ENCODE assay signal across 8 cellular contexts in genomic region chr16:29700253-29700987, GRCh38. TPM values are rescaled to one million over a fixed set of nuclear protein-coding genes. Genes with fewer than 3 reads are reported as not detected.
DNase-seq lines count a peak whose midpoint lies in the region; ATAC-seq and TF ChIP-seq lines count a peak whose summit lies in the region.

No MANE protein-coding gene starts in this region.

- no peak overlapping the region for H2BK120ac ChIP-seq in IMR-90 (ENCODE audit: low read depth, low read length)

- intact Hi-C loops in IMR-90 (cut with micrococcal nuclease): loop anchor here (1.0 to 2.0 kb wide), 7 partner anchors 21 to 320 kb away; partner anchors contain the start of genes KIF22 and PAGR1

- H3K4me2 ChIP-seq in IMR-90 (ENCODE audit: low read depth, low read length): peak overlapping the region; percentile 67; the same call in 1 of the 2 replicates
- peak overlapping the region; percentile 35; the same call in 1 of the 2 replicates for H3K4me2 ChIP-seq in OCI-LY1 (ENCODE audit: low read length)

- H3K4me1 ChIP-seq in IMR-90 (ENCODE audit: control insufficient read depth, insufficient read depth, low read length): no peaks in the 10 kb centered on the region
- peaks cover 26% of the 10 kb centered on the region for H3K4me1 ChIP-seq in OCI-LY1 (ENCODE audit: insufficient read depth, low read length, severe bottlenecking)

- no peak overlapping the region for H2AK5ac ChIP-seq in IMR-90 (ENCODE audit: low read depth, low read length)

- TF ChIP-seq CTCF in IMR-90 (conservative IDR thresholded peaks at IDR 0.05; ENCODE audit: low read depth, low read length) (peak; percentile 98), OCI-LY1 (IDR thresholded peaks at IDR 0.05; ENCODE audit: low read length) (peak; percentile 79)

- BruUV-seq in IMR-90 (replicated peaks; lab: Mats Ljungman, UMichigan): no TSS peak

- H3K27ac Mint-ChIP-seq in naive thymus-derived CD8-positive, alpha-beta T cell: peak overlapping the region; percentile 90 to 100 (median 96)
- H3K27ac Mint-ChIP-seq in stimulated activated effector memory CD8-positive, alpha-beta T cell treated with anti-CD3 and anti-CD28 coated beads, Interleukin-12 subunit alpha, Interleukin-12 subunit beta, amount 100 ng/mL, for 72 hours: peak overlapping the region; percentile 99

- no peak overlapping the region for H3K4ac ChIP-seq in IMR-90 (ENCODE audit: low read depth, low read length)

- POLR2A ChIA-PET in IMR-90 (lab: Charles Lee; ENCODE audit: unreplicated experiment): interaction anchor here (0.6 to 1.0 kb wide), 2 partner anchors 104 to 148 kb away, joined by 3 read pairs; no protein-coding TSS in a partner anchor
- POLR2A ChIA-PET in naive thymus-derived CD8-positive, alpha-beta T cell (lab: Charles Lee): interaction anchor here (0.6 to 7.0 kb wide), 25 partner anchors 9 to 365 kb away, joined by 3 to 148 read pairs (median 6); partner anchors contain the start of genes ALDOA, C16orf54, INO80E and KIF22

- no peaks in the 10 kb centered on the region for H3K9me3 ChIP-seq in IMR-90 (ENCODE audit: control insufficient read depth, insufficient read depth, low read length)
- H3K9me3 ChIP-seq in OCI-LY1 (ENCODE audit: low read length): peaks cover 3% of the 10 kb centered on the region; the same call in 1 of the 2 replicates

- H3K79me2 ChIP-seq in OCI-LY1 (ENCODE audit: insufficient read depth, low read length): no peaks in the 10 kb centered on the region

- H2AK9ac ChIP-seq in IMR-90 (replicated peaks; ENCODE audit: low read depth, low read length, poor library complexity): peak overlapping the region; percentile 57

- no peaks in the 10 kb centered on the region for H3K9me1 ChIP-seq in IMR-90 (ENCODE audit: insufficient read depth, low read length)

- H2BK5ac ChIP-seq in IMR-90 (ENCODE audit: low read depth, low read length, poor library complexity, severe bottlenecking): no peak overlapping the region

- H3K36me3 ChIP-seq in IMR-90 (ENCODE audit: control insufficient read depth, insufficient read depth, low read length): no peaks in the 10 kb centered on the region
- H3K36me3 ChIP-seq in OCI-LY1 (ENCODE audit: insufficient read depth, low read length): peaks cover 18% of the 10 kb centered on the region

- peak overlapping the region; percentile 90 for H2AFZ ChIP-seq in IMR-90 (replicated peaks; ENCODE audit: low read length, poor library complexity)
- no peak overlapping the region for H2AFZ ChIP-seq in OCI-LY1 (ENCODE audit: low read length)

- no peaks in the 10 kb centered on the region for H3F3A ChIP-seq in OCI-LY1 (ENCODE audit: insufficient read depth, low read length)

- no peaks in the 10 kb centered on the region for H3K36me3 Mint-ChIP-seq in naive thymus-derived CD8-positive, alpha-beta T cell
- peaks cover 6% of the 10 kb centered on the region for H3K36me3 Mint-ChIP-seq in stimulated activated effector memory CD8-positive, alpha-beta T cell treated with anti-CD3 and anti-CD28 coated beads, Interleukin-12 subunit alpha, Interleukin-12 subunit beta, amount 100 ng/mL, for 72 hours

- TF ChIP-seq POLR2A in IMR-90 (IDR thresholded peaks at IDR 0.05; ENCODE audit: low read depth, low read length): no peak

- H3K18ac ChIP-seq in IMR-90 (ENCODE audit: low read depth, low read length): no peak overlapping the region

- no peak overlapping the region for H4K91ac ChIP-seq in IMR-90 (ENCODE audit: insufficient read depth, low read depth, low read length)

- dilution Hi-C loops in IMR-90 (cut with HindIII; ENCODE audit: low sequenced_read_pairs, unreplicated experiment): no loop called here

- CTCF ChIA-PET in IMR-90 (lab: Yijun Ruan, JAX): interaction anchor here (0.6 to 1.9 kb wide), 6 partner anchors 10 to 116 kb away, joined by 3 to 6 read pairs (median 4); partner anchors contain the start of gene QPRT

- no peak overlapping the region for H2BK15ac ChIP-seq in IMR-90 (ENCODE audit: low read depth, low read length)

- H3K9ac ChIP-seq in IMR-90 (ENCODE audit: low read depth, low read length): peak overlapping the region; percentile 25; the same call in 1 of the 2 replicates
- H3K9ac ChIP-seq in OCI-LY1 (ENCODE audit: low read length): no peak overlapping the region

- H3K4me3 ChIP-seq in IMR-90 (ENCODE audit: insufficient read depth, low read depth, low read length): no peak overlapping the region
- H3K4me3 ChIP-seq in OCI-LY1 (ENCODE audit: low read depth, low read length, poor library complexity, severe bottlenecking): no peak overlapping the region

- H3K27me3 ChIP-seq in IMR-90 (ENCODE audit: control insufficient read depth, insufficient read depth, low read length) (peaks cover 10% of the 10 kb centered on the region; the same call in 1 of the 2 replicates), OCI-LY1 (ENCODE audit: insufficient read depth, low read length) (no peaks in the 10 kb centered on the region)

- H3K27ac ChIP-seq in IMR-90 (ENCODE audit: insufficient read depth, low read length) (no peak overlapping the region), OCI-LY1 (ENCODE audit: low read depth, low read length, poor library complexity, severe bottlenecking) (peak overlapping the region; percentile 92)

- no peaks in the 10 kb centered on the region for H3K9me3 Mint-ChIP-seq in naive thymus-derived CD8-positive, alpha-beta T cell
- H3K9me3 Mint-ChIP-seq in stimulated activated effector memory CD8-positive, alpha-beta T cell treated with anti-CD3 and anti-CD28 coated beads, Interleukin-12 subunit alpha, Interleukin-12 subunit beta, amount 100 ng/mL, for 72 hours: no peaks in the 10 kb centered on the region

- WGBS in IMR-90 (ENCODE audit: extremely low coverage in 2 of 2, insufficient read length in 1 of 2), 2 experiments: no CpG with 5 or more reads among the region's 14 CpGs

- H4K5ac ChIP-seq in IMR-90 (ENCODE audit: low read depth, low read length): no peak overlapping the region; the same call in 1 of the 2 replicates

- peaks cover 0 to 1% (median 0%) of the 10 kb centered on the region in 5 donors for H3K27me3 Mint-ChIP-seq in naive thymus-derived CD8-positive, alpha-beta T cell

- DNase-seq in COLO668 (lab: John Stamatoyannopoulos, UW; ENCODE audit: unreplicated experiment) (peak; percentile 73), IMR-90 (peak; percentile 87)
- peak; percentile 79 for DNase-seq in activated T-cell treated with anti-CD3 and anti-CD28 coated beads, Interleukin-2, amount 50 U/mL, for 1 hour
- DNase-seq in naive thymus-derived CD8-positive, alpha-beta T cell: peak; percentile 59 to 83 (median 76)
- DNase-seq in stimulated activated effector memory CD8-positive, alpha-beta T cell treated with anti-CD3 and anti-CD28 coated beads, Interleukin-12 subunit alpha, Interleukin-12 subunit beta, amount 100 ng/mL, for 72 hours (ENCODE audit: low spot score in 2 of 2): peak; percentile 63 to 85

- H4K20me1 ChIP-seq in IMR-90 (ENCODE audit: insufficient read depth, low read length) (no peaks in the 10 kb centered on the region), OCI-LY1 (ENCODE audit: insufficient read depth, low read length) (no peaks in the 10 kb centered on the region)

- ATAC-seq in IMR-90 (ENCODE audit: low read depth): peak; percentile 99
- peak; percentile 91 for ATAC-seq in esophagus mucosa
- peak in 1 of 2 donors; percentile 27 for ATAC-seq in naive thymus-derived CD8-positive, alpha-beta T cell
- ATAC-seq in stimulated activated effector memory CD8-positive, alpha-beta T cell treated with anti-CD3 and anti-CD28 coated beads, Interleukin-12 subunit alpha, Interleukin-12 subunit beta, amount 100 ng/mL, for 72 hours: peak; percentile 63
- ATAC-seq in GM19452 (IDR thresholded peaks at IDR 0.05; ENCODE audit: unreplicated experiment): no peak

- H3K4me3 Mint-ChIP-seq in naive thymus-derived CD8-positive, alpha-beta T cell: peak overlapping the region; percentile 44 to 87 (median 76)
- peak overlapping the region; percentile 76 for H3K4me3 Mint-ChIP-seq in stimulated activated effector memory CD8-positive, alpha-beta T cell treated with anti-CD3 and anti-CD28 coated beads, Interleukin-12 subunit alpha, Interleukin-12 subunit beta, amount 100 ng/mL, for 72 hours

- peaks cover 18 to 33% (median 30%) of the 10 kb centered on the region in 4 donors for H3K4me1 Mint-ChIP-seq in naive thymus-derived CD8-positive, alpha-beta T cell
- peaks cover 30% of the 10 kb centered on the region for H3K4me1 Mint-ChIP-seq in stimulated activated effector memory CD8-positive, alpha-beta T cell treated with anti-CD3 and anti-CD28 coated beads, Interleukin-12 subunit alpha, Interleukin-12 subunit beta, amount 100 ng/mL, for 72 hours

- in situ Hi-C loops in IMR-90 (cut with MboI; ENCODE audit: low sequenced_read_pairs): no loop called here

- no peaks in the 10 kb centered on the region for H3K79me1 ChIP-seq in IMR-90 (ENCODE audit: low read depth in 1 of 2, low read length in 2 of 2)

- no peaks in the 10 kb centered on the region for H3K9me2 ChIP-seq in OCI-LY1 (ENCODE audit: low read depth, low read length)

- H4K8ac ChIP-seq in IMR-90 (ENCODE audit: low read depth in 2 of 2, low read length in 2 of 2): peak overlapping the region in 1 of 2 experiments; percentile 66; a peak in 1 of 4 replicates

- peak; percentile 97 for TF ChIP-seq RAD21 in IMR-90 (IDR thresholded peaks at IDR 0.05; ENCODE audit: low read length)

- H3K23ac ChIP-seq in IMR-90 (ENCODE audit: low read depth, low read length): no peak overlapping the region

- H3K14ac ChIP-seq in IMR-90 (replicated peaks; ENCODE audit: low read depth, low read length): no peak overlapping the region; the same call in 1 of the 2 replicates

- H3K56ac ChIP-seq in IMR-90 (ENCODE audit: extremely low read depth, insufficient read depth, low read length): no peak overlapping the region

- H2BK20ac ChIP-seq in IMR-90 (ENCODE audit: low read depth, low read length): no peak overlapping the region

RNA-seq across cellular contexts. Expression of gene QPRT, which starts 21.4 kb away (rescaled TPM):
- total RNA-seq in IMR-90 (2012; rRNA removed): 3.4 and 3.6 TPM in 2 replicates
- 6.3 and 6.8 TPM in 2 replicates for polyA plus RNA-seq in IMR-90 (2012; rRNA removed)
- polyA plus RNA-seq in IMR-90 (2012; cell fraction: cytosol; rRNA removed): 7.5 and 16.3 TPM in 2 replicates
- 9.0 and 10.8 TPM in 2 replicates for polyA plus RNA-seq in IMR-90 (2012; cell fraction: nucleus; rRNA removed; ENCODE audit: low replicate concordance)
- total RNA-seq in esophagus mucosa: 0.60 TPM
- total RNA-seq in naive thymus-derived CD8-positive, alpha-beta T cell: under 1 TPM; 0.49 to 0.55 TPM
- polyA plus RNA-seq in naive thymus-derived CD8-positive, alpha-beta T cell: under 1 TPM; 0.15 to 0.53 (median 0.48) TPM

RNA-seq across cellular contexts. Expression of gene SPN, which starts 37.4 kb away (rescaled TPM):
- total RNA-seq in IMR-90 (2012; rRNA removed) (not detected in 2 replicates), esophagus mucosa (0.60 TPM)
- not detected in 2 replicates for polyA plus RNA-seq in IMR-90 (2012; rRNA removed)
- not detected in 2 replicates for polyA plus RNA-seq in IMR-90 (2012; cell fraction: cytosol; rRNA removed)
- not detected in 2 replicates for polyA plus RNA-seq in IMR-90 (2012; cell fraction: nucleus; rRNA removed; ENCODE audit: low replicate concordance)
- total RNA-seq in naive thymus-derived CD8-positive, alpha-beta T cell: 10 to 100 TPM; 91.8 to 98.4 TPM
- 100 to 1,000 TPM in 2 of 3 donors, 10 to 100 TPM in 1; 92.9 to 124 (median 100) TPM for polyA plus RNA-seq in naive thymus-derived CD8-positive, alpha-beta T cell

RNA-seq across cellular contexts. Expression of gene C16orf54, which starts 45.4 kb away (rescaled TPM):
- total RNA-seq in IMR-90 (2012; rRNA removed) (not detected in 2 replicates), esophagus mucosa (0.36 TPM)
- polyA plus RNA-seq in IMR-90 (2012; rRNA removed): not detected in 2 replicates
- polyA plus RNA-seq in IMR-90 (2012; cell fraction: cytosol; rRNA removed): not detected in 2 replicates
- polyA plus RNA-seq in IMR-90 (2012; cell fraction: nucleus; rRNA removed; ENCODE audit: low replicate concordance): not detected in 2 replicates
- total RNA-seq in naive thymus-derived CD8-positive, alpha-beta T cell: 100 to 1,000 TPM; 108 to 110 TPM
- polyA plus RNA-seq in naive thymus-derived CD8-positive, alpha-beta T cell: 10 to 100 TPM; 20.7 to 32.7 (median 29.2) TPM

Comparison
In these comparisons a context has a peak if more than half of its experiments do, and no peak if none do; other contexts are left out.
1. RNA of gene SPN, which starts 37.4 kb away (total RNA-seq): 91.8 to 98.4 TPM in naive thymus-derived CD8-positive, alpha-beta T cell; 0.60 TPM in esophagus mucosa (single experiment) and not detected in IMR-90; every median in the first group is over 10 times any median in the second.
2. RNA of gene C16orf54, which starts 45.4 kb away (total RNA-seq): 108 to 110 TPM in naive thymus-derived CD8-positive, alpha-beta T cell; 0.36 TPM in esophagus mucosa (single experiment) and not detected in IMR-90; every median in the first group is over 10 times any median in the second.
3. Peak in every context shown above with its lines, with median percentiles within 50 percentile points of each other: DNase-seq.